ENCODE assay signal across 9 cellular contexts in genomic region chr17:75829747-75830146, GRCh38.
"Had no signal": no experiment of that assay in that cellular context is flagged by ENCODE, and none has a peak within 500 bp of the region (broad histone marks: within the 10 kb centered on the region; RNA-seq: fewer than 3 reads in every experiment).

No MANE protein-coding gene starts in this region.

- H3K4me3 Mint-ChIP-seq: naive B cell had no signal

- H3K27me3 ChIP-seq: gastrocnemius medialis, heart left ventricle, left lung, tibial artery had no signal

- H3K27me3 Mint-ChIP-seq: naive B cell had no signal

- H3K27ac ChIP-seq: gastrocnemius medialis, heart left ventricle, left lung, tibial artery had no signal

- H3K4me3 ChIP-seq: gastrocnemius medialis, heart left ventricle, left lung, tibial artery had no signal

- ATAC-seq: activated CD4-positive, CD25-positive, alpha-beta regulatory T cell treated with anti-CD3 and anti-CD28 coated beads, Interleukin-2, amount 50 U/mL, for 24 hours; gastrocnemius medialis; heart left ventricle; left lung had no signal

- DNase-seq: gastrocnemius medialis, heart left ventricle, left lung, mammary epithelial cell, posterior cingulate gyrus, T1000, tibial artery had no signal

- H3K36me3 Mint-ChIP-seq: naive B cell had no signal

- H3K9me3 Mint-ChIP-seq: naive B cell had no signal

- H3K9me3 ChIP-seq: gastrocnemius medialis, heart left ventricle, left lung, tibial artery had no signal
